ENCODE assay signal across 21 cellular contexts in genomic region chr15:44568338-44568737, GRCh38.
"Had no signal": no experiment of that assay in that cellular context is flagged by ENCODE, and none has a peak within 500 bp of the region (broad histone marks: within the 10 kb centered on the region; RNA-seq: fewer than 3 reads in every experiment).

No MANE protein-coding gene starts in this region.

- H3K4me2 ChIP-seq: SK-N-SH had no signal

- H3K9me3 ChIP-seq: lower lobe of right lung, SK-N-SH, uterus had no signal

- H3K9me3 Mint-ChIP-seq: stimulated activated memory B cell treated with anti-CD40 and anti-IgM and Interleukin-4, amounts not matched to agents 10 μg/mL and 1 μg/mL and 100 μg/mL, for 72 hours had no signal

- H3K4me1 ChIP-seq: heart left ventricle, lower lobe of right lung, tibial nerve, uterus had no signal

- H3K9ac ChIP-seq: SK-N-SH had no signal

- ATAC-seq: heart left ventricle; left cardiac atrium; lower lobe of right lung; stimulated activated memory B cell treated with anti-CD40 and anti-IgM and Interleukin-4, amounts not matched to agents 10 μg/mL and 1 μg/mL and 100 μg/mL, for 72 hours had no signal

- H3K27me3 Mint-ChIP-seq: activated CD4-positive, alpha-beta memory T cell treated with anti-CD3 and anti-CD28 coated beads for 36 hours; activated naive CD8-positive, alpha-beta T cell treated with anti-CD3 and anti-CD28 coated beads, Interleukin-2, amount 10 ng/mL, durations not matched to agents 7 days and 5 days; stimulated activated memory B cell treated with anti-CD40 and anti-IgM and Interleukin-4, amounts not matched to agents 10 μg/mL and 1 μg/mL and 100 μg/mL, for 72 hours had no signal

- H3K4me1 Mint-ChIP-seq: stimulated activated memory B cell treated with anti-CD40 and anti-IgM and Interleukin-4, amounts not matched to agents 10 μg/mL and 1 μg/mL and 100 μg/mL, for 72 hours had no signal

- FAIRE-seq: frontal cortex had no signal

- DNase-seq: activated CD4-positive, alpha-beta memory T cell treated with anti-CD3 and anti-CD28 coated beads for 36 hours; activated CD4-positive, alpha-beta T cell treated with anti-CD3 and anti-CD28 coated beads for 1 hour; activated effector memory CD4-positive, alpha-beta T cell treated with Interleukin-2 at 50 U/mL for 16 hours; activated naive CD8-positive, alpha-beta T cell treated with anti-CD3 and anti-CD28 coated beads, Interleukin-2, amount 10 ng/mL, durations not matched to agents 7 days and 5 days; anterior cingulate cortex; brain microvascular endothelial cell; effector CD8-positive, alpha-beta T cell; heart left ventricle; left cardiac atrium; lower lobe of right lung; midbrain; retina; SK-N-SH; stimulated activated CD4-positive, alpha-beta T cell treated with anti-CD3 and anti-CD28 coated beads, Interleukin-12 subunit alpha, Interleukin-12 subunit beta, amount 100 ng/mL, for 4 hours; substantia nigra; T-helper 1 cell; uterus had no signal

- H3K27ac Mint-ChIP-seq: activated CD4-positive, alpha-beta memory T cell treated with anti-CD3 and anti-CD28 coated beads for 36 hours; stimulated activated memory B cell treated with anti-CD40 and anti-IgM and Interleukin-4, amounts not matched to agents 10 μg/mL and 1 μg/mL and 100 μg/mL, for 72 hours had no signal

- H3K27me3 ChIP-seq: brain microvascular endothelial cell, heart left ventricle, tibial nerve, uterus had no signal

- H3K9me2 ChIP-seq: SK-N-SH had no signal

- H3K27ac ChIP-seq: brain microvascular endothelial cell, heart left ventricle, lower lobe of right lung, tibial nerve, uterus, VCaP had no signal

- H3K4me3 ChIP-seq: heart left ventricle, lower lobe of right lung, tibial nerve, uterus had no signal

- H3K4me3 Mint-ChIP-seq: activated CD4-positive, alpha-beta memory T cell treated with anti-CD3 and anti-CD28 coated beads for 36 hours; activated naive CD8-positive, alpha-beta T cell treated with anti-CD3 and anti-CD28 coated beads, Interleukin-2, amount 10 ng/mL, durations not matched to agents 7 days and 5 days; stimulated activated memory B cell treated with anti-CD40 and anti-IgM and Interleukin-4, amounts not matched to agents 10 μg/mL and 1 μg/mL and 100 μg/mL, for 72 hours had no signal

- H3K36me3 ChIP-seq: uterus had no signal
